1 cellular context compared by ENCODE assay signal in the genomic region with DNA sequence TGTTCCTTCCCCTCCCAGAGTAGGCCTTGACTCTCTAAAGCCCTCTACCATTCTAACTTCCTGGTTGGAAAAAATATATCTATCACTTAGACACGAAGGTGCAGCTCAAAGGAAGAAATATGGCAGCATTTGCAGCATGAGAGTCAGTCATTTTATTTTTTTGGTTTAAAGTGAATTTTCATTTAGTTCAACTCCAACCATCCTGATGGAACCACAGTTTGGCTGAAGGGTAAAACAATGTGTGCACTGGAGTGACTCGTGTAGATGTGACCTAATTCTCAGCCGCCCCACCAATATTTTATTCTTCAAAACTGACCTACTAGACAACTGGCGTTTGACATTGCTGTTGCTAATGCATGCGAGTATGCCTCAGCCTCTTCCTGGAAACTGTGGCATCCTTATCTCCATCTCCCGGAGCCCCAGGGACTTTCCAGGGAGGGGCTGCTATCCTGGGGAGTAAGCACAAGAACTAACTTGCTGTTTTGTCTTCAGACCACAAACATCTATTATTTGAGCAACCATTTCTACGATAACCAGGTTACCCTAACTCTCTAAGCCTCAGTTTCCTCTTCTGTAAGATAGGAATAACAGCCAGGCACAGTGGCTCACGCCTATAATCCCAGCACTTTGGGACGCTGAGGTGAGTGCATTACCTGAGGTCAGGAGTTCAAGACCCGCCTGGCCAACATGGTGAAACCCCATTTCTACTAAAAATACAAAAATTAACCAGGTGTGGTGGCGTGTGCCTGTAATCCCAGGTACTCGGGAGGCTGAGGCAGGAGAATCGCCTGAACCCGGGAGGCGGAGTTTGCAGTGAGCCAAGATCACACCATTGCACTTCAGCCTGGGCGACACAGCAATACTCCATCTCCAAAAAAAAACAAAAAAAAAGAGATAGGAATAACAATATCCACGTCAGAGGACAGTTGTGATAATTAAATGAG.
TF ChIP-seq lines count a peak whose summit lies in the region.

No MANE protein-coding gene starts in this region.

TF ChIP-seq in HepG2, 621 proteins besides CTCF, POLR2A, EP300 and RAD21:
- TF ChIP-seq CAMTA2 (CRISPR knock-in tag; IDR thresholded peaks at IDR 0.05; ENCODE audit: borderline replicate concordance) (no peak), MED1 (CRISPR knock-in tag; IDR thresholded peaks at IDR 0.05) (no peak), FOXC1 (CRISPR knock-in tag; IDR thresholded peaks at IDR 0.05; ENCODE audit: borderline replicate concordance) (no peak), ETV6 (CRISPR knock-in tag; conservative IDR thresholded peaks at IDR 0.05) (no peak), POLR2G (IDR thresholded peaks at IDR 0.05; ENCODE audit: low read depth, low read length) (no peak), NFIB (CRISPR knock-in tag; IDR thresholded peaks at IDR 0.05; ENCODE audit: borderline replicate concordance) (no peak), TCF7 (IDR thresholded peaks at IDR 0.05; ENCODE audit: low read depth) (no peak), YEATS2 (CRISPR knock-in tag; IDR thresholded peaks at IDR 0.05; ENCODE audit: borderline replicate concordance) (no peak)
- TF ChIP-seq, protein P1, sequence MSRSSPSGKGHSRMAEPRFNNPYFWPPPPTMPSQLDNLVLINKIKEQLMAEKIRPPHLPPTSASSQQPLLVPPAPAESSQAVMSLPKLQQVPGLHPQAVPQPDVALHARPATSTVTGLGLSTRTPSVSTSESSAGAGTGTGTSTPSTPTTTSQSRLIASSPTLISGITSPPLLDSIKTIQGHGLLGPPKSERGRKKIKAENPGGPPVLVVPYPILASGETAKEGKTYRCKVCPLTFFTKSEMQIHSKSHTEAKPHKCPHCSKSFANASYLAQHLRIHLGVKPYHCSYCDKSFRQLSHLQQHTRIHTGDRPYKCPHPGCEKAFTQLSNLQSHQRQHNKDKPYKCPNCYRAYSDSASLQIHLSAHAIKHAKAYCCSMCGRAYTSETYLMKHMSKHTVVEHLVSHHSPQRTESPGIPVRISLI (CRISPR knock-in tag; IDR thresholded peaks at IDR 0.05; ENCODE audit: borderline replicate concordance): no peak
- TF ChIP-seq, protein P2, sequence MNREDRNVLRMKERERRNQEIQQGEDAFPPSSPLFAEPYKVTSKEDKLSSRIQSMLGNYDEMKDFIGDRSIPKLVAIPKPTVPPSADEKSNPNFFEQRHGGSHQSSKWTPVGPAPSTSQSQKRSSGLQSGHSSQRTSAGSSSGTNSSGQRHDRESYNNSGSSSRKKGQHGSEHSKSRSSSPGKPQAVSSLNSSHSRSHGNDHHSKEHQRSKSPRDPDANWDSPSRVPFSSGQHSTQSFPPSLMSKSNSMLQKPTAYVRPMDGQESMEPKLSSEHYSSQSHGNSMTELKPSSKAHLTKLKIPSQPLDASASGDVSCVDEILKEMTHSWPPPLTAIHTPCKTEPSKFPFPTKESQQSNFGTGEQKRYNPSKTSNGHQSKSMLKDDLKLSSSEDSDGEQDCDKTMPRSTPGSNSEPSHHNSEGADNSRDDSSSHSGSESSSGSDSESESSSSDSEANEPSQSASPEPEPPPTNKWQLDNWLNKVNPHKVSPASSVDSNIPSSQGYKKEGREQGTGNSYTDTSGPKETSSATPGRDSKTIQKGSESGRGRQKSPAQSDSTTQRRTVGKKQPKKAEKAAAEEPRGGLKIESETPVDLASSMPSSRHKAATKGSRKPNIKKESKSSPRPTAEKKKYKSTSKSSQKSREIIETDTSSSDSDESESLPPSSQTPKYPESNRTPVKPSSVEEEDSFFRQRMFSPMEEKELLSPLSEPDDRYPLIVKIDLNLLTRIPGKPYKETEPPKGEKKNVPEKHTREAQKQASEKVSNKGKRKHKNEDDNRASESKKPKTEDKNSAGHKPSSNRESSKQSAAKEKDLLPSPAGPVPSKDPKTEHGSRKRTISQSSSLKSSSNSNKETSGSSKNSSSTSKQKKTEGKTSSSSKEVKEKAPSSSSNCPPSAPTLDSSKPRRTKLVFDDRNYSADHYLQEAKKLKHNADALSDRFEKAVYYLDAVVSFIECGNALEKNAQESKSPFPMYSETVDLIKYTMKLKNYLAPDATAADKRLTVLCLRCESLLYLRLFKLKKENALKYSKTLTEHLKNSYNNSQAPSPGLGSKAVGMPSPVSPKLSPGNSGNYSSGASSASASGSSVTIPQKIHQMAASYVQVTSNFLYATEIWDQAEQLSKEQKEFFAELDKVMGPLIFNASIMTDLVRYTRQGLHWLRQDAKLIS (CRISPR knock-in tag; IDR thresholded peaks at IDR 0.05): no peak
